23 cellular contexts compared by ENCODE assay signal in the genomic region with DNA sequence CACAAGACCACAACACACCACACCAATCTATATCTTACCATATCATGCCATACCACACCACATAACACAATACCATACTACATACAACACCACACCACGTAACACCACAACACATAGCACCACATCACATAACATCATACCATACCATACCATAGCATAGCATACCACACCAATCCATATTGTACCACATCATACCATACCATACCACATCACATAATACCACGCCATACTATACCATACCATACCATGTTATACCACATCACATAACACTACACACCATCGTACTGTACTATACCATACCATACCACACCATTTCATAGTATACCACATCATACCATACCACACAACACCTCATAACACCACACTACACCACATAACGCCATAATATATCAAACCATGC.
"Had no signal": no experiment of that assay in that cellular context is flagged by ENCODE, and none has a peak within 500 bp of the region (broad histone marks: within the 10 kb centered on the region; RNA-seq: fewer than 3 reads in every experiment).

No MANE protein-coding gene starts in this region.

- H3K4me2 ChIP-seq: hepatocyte had no signal

- H3K36me3 Mint-ChIP-seq: mesothelial cell of epicardium; naive B cell; natural killer cell treated with Interleukin-12 subunit alpha and Interleukin-12 subunit beta and Interleukin-15 and Interleukin-18, amount 100 ng/mL, for 72 hours; stimulated activated memory B cell treated with anti-CD40 and anti-IgM and Interleukin-4, amounts not matched to agents 10 μg/mL and 1 μg/mL and 100 μg/mL, for 72 hours; type B pancreatic cell had no signal

- H3K36me3 ChIP-seq: heart right ventricle, left ventricle myocardium inferior, ovary, right atrium auricular region, thyroid gland had no signal

- H3K27me3 ChIP-seq: heart right ventricle, hepatocyte, ovary, right atrium auricular region, testis, thyroid gland had no signal

- H3K4me3 Mint-ChIP-seq: mesothelial cell of epicardium; naive B cell; natural killer cell treated with Interleukin-12 subunit alpha and Interleukin-12 subunit beta and Interleukin-15 and Interleukin-18, amount 100 ng/mL, for 72 hours; stimulated activated memory B cell treated with anti-CD40 and anti-IgM and Interleukin-4, amounts not matched to agents 10 μg/mL and 1 μg/mL and 100 μg/mL, for 72 hours; stimulated activated naive CD8-positive, alpha-beta T cell treated with anti-CD3 and anti-CD28 coated beads, Interleukin-15, amount 100 ng/mL, for 72 hours; type B pancreatic cell had no signal

- H3K4me1 ChIP-seq: heart right ventricle, left ventricle myocardium inferior, right atrium auricular region, testis, thyroid gland had no signal

- H3K27me3 Mint-ChIP-seq: naive B cell; natural killer cell treated with Interleukin-12 subunit alpha and Interleukin-12 subunit beta and Interleukin-15 and Interleukin-18, amount 100 ng/mL, for 72 hours; progenitor cell of endocrine pancreas; stimulated activated memory B cell treated with anti-CD40 and anti-IgM and Interleukin-4, amounts not matched to agents 10 μg/mL and 1 μg/mL and 100 μg/mL, for 72 hours; stimulated activated naive CD8-positive, alpha-beta T cell treated with anti-CD3 and anti-CD28 coated beads, Interleukin-15, amount 100 ng/mL, for 72 hours; type B pancreatic cell had no signal

- H3K4me3 ChIP-seq: heart right ventricle, hepatocyte, left ventricle myocardium inferior, lung, ovary, right atrium auricular region, skin epidermis, testis, thyroid gland had no signal

- H2AFZ ChIP-seq: hepatocyte had no signal

- H3K9me3 ChIP-seq: heart right ventricle, left ventricle myocardium inferior, ovary, right atrium auricular region, testis, thyroid gland had no signal

- H3K4me1 Mint-ChIP-seq: naive B cell; stimulated activated memory B cell treated with anti-CD40 and anti-IgM and Interleukin-4, amounts not matched to agents 10 μg/mL and 1 μg/mL and 100 μg/mL, for 72 hours; stimulated activated naive CD8-positive, alpha-beta T cell treated with anti-CD3 and anti-CD28 coated beads, Interleukin-15, amount 100 ng/mL, for 72 hours had no signal

- H3K9me3 Mint-ChIP-seq: stimulated activated memory B cell treated with anti-CD40 and anti-IgM and Interleukin-4, amounts not matched to agents 10 μg/mL and 1 μg/mL and 100 μg/mL, for 72 hours; stimulated activated naive CD8-positive, alpha-beta T cell treated with anti-CD3 and anti-CD28 coated beads, Interleukin-15, amount 100 ng/mL, for 72 hours; type B pancreatic cell had no signal

- DNase-seq: heart right ventricle; islet precursor cell; left ventricle myocardium inferior; mesendoderm; naive B cell; ovary; stimulated activated CD4-positive, alpha-beta T cell treated with anti-CD3 and anti-CD28 coated beads, Interleukin-12 subunit alpha, Interleukin-12 subunit beta, amount 100 ng/mL, for 4 hours; stimulated activated CD4-positive, alpha-beta T cell treated with anti-CD3 and anti-CD28 coated beads, Interleukin-15, amount 100 ng/mL, for 24 hours; stimulated activated CD4-positive, alpha-beta T cell treated with anti-CD3 and anti-CD28 coated beads, Interleukin-4, amount 100 ng/mL, for 24 hours; stimulated activated naive CD4-positive, alpha-beta T cell treated with Interleukin-2 at 50 U/mL for 16 hours; stimulated activated naive CD8-positive, alpha-beta T cell treated with anti-CD3 and anti-CD28 coated beads, Interleukin-15, amount 100 ng/mL, for 72 hours; testis; thyroid gland had no signal

- ATAC-seq: heart right ventricle; sciatic nerve; stimulated activated memory B cell treated with anti-CD40 and anti-IgM and Interleukin-4, amounts not matched to agents 10 μg/mL and 1 μg/mL and 100 μg/mL, for 72 hours; stimulated activated naive CD8-positive, alpha-beta T cell treated with anti-CD3 and anti-CD28 coated beads, Interleukin-15, amount 100 ng/mL, for 72 hours had no signal

- H3K27ac Mint-ChIP-seq: mesothelial cell of epicardium; naive B cell; natural killer cell treated with Interleukin-12 subunit alpha and Interleukin-12 subunit beta and Interleukin-15 and Interleukin-18, amount 100 ng/mL, for 72 hours; progenitor cell of endocrine pancreas; stimulated activated memory B cell treated with anti-CD40 and anti-IgM and Interleukin-4, amounts not matched to agents 10 μg/mL and 1 μg/mL and 100 μg/mL, for 72 hours; stimulated activated naive CD8-positive, alpha-beta T cell treated with anti-CD3 and anti-CD28 coated beads, Interleukin-15, amount 100 ng/mL, for 72 hours; type B pancreatic cell had no signal

- H3K27ac ChIP-seq: heart right ventricle, hepatocyte, left ventricle myocardium inferior, ovary, right atrium auricular region, skin epidermis, testis, thyroid gland had no signal
